ENCODE assay signal across 1 cellular context in the genomic region with DNA sequence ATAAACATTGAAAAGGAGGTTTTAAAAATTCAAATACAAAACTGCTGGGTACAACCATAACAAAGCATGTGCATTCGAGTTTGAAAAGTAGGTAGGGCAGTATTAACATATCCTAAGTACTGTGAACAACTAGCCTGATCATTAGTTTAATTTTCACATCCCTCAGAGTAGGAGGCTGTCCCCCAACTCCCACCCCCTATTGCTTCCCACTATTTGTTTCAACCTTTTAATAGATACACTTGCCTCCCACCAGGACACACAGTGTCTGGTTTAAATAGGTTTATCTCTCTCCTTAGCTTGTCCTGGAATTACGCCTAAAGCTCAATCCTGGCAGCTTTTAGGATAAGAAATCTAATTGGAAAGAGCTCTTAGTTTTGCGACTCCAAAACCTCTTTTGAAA.
TF ChIP-seq lines count a peak whose summit lies in the region.

No MANE protein-coding gene starts in this region.

TF ChIP-seq in HepG2, 621 proteins besides CTCF, POLR2A, EP300 and RAD21:
- TF ChIP-seq SP2 (CRISPR knock-in tag; IDR thresholded peaks at IDR 0.05) = no peak
